7 cellular contexts compared by ENCODE assay signal in genomic region chr2:90244902-90245765, GRCh38.
A peak's percentile ranks its signal among the peaks of the same experiment; 100 is the strongest.
DNase-seq lines count a peak whose midpoint lies in the region; ATAC-seq and TF ChIP-seq lines count a peak whose summit lies in the region.
"Not testable (repeated sequence)": the region's sequence is repeated elsewhere in the genome, so short reads cannot be mapped to it uniquely, and the experiment has no call there.

No MANE protein-coding gene starts in this region.

- H3K79me1 ChIP-seq in H9 (ENCODE audit: insufficient read depth, low read depth, low read length, poor library complexity, severe bottlenecking), result not testable (repeated sequence)

- H3K27ac ChIP-seq in H9 (ENCODE audit: insufficient read length, low read depth, low read length); psoas muscle: not testable (repeated sequence)
- H3K27ac ChIP-seq in cardiac muscle cell, result peak overlapping the region; percentile 51

- not testable (repeated sequence) for H3K23me2 ChIP-seq in H9 (ENCODE audit: insufficient read length, low read depth, low read length, poor library complexity, severe bottlenecking)

- H2BK5ac ChIP-seq in H9 (ENCODE audit: insufficient read length, low read length), result not testable (repeated sequence)

- not testable (repeated sequence) for H2AFZ ChIP-seq in H9 (ENCODE audit: low read length)

- not testable (repeated sequence) for H3K9me3 Mint-ChIP-seq in H9; chondrocyte (ENCODE audit: low read depth); nephron

- not testable (repeated sequence) for DNase-seq in H9; chondrocyte (ENCODE audit: low spot score)
- peak; percentile 17 for DNase-seq in SK-N-DZ (ENCODE audit: low spot score)
- DNase-seq in cardiac muscle cell (ENCODE audit: low read depth in 1 of 2, low spot score in 1 of 2), result peak; percentile 2 to 62
- DNase-seq in left kidney (ENCODE audit: low read depth, low spot score), result peak; percentile 1
- peak in 1 of 2 donors; percentile 51 for DNase-seq in psoas muscle

- ATAC-seq in psoas muscle, result not testable (repeated sequence)

- H3K4ac ChIP-seq in H9 (ENCODE audit: low read depth, low read length), result not testable (repeated sequence)

- not testable (repeated sequence) for H3K23ac ChIP-seq in H9 (ENCODE audit: insufficient read length, low read depth, low read length)

- not testable (repeated sequence) for H3K9ac ChIP-seq in H9 (ENCODE audit: extremely low read depth, insufficient read length, low read length)

- H2BK12ac ChIP-seq in H9 (ENCODE audit: insufficient read length, low read depth, low read length), result not testable (repeated sequence)

- not testable (repeated sequence) for H4K5ac ChIP-seq in H9 (ENCODE audit: insufficient read length, low read depth, low read length)

- H2BK20ac ChIP-seq in H9 (ENCODE audit: low read depth, low read length, poor library complexity, severe bottlenecking), result not testable (repeated sequence)

- H2AK5ac ChIP-seq in H9 (ENCODE audit: insufficient read length, low read length), result not testable (repeated sequence)

- not testable (repeated sequence) for H3T11ph ChIP-seq in H9 (ENCODE audit: low read length)

- not testable (repeated sequence) for H3K27ac Mint-ChIP-seq in H9; chondrocyte (ENCODE audit: unreplicated experiment)
- H3K27ac Mint-ChIP-seq in nephron, result peak overlapping the region in 2 of 3 experiments; percentile 78 to 79

- H3K4me3 Mint-ChIP-seq in H9 (peak overlapping the region; percentile 57 to 79), chondrocyte (ENCODE audit: unreplicated experiment) (peak overlapping the region; percentile 66), nephron (peak overlapping the region; percentile 80 to 84 (median 81))

- H3K14ac ChIP-seq in H9 (ENCODE audit: insufficient read depth, low read length), result not testable (repeated sequence)

- H4K91ac ChIP-seq in H9 (ENCODE audit: insufficient read length, low read depth, low read length), result not testable (repeated sequence)

- not testable (repeated sequence) for H3K4me1 ChIP-seq in H9 (ENCODE audit: insufficient read depth, low read length); cardiac muscle cell (ENCODE audit: low read depth); psoas muscle

- not testable (repeated sequence) for H2BK120ac ChIP-seq in H9 (ENCODE audit: low read depth, low read length, poor library complexity, severe bottlenecking)

- peak overlapping the region; percentile 12 for H3K4me3 ChIP-seq in cardiac muscle cell
- peak overlapping the region; percentile 41 for H3K4me3 ChIP-seq in psoas muscle

- not testable (repeated sequence) for H4K20me1 ChIP-seq in H9 (ENCODE audit: control insufficient read depth, insufficient read depth, insufficient read length)

- intact Hi-C loops in psoas muscle (cut with DNase I), result not testable (repeated sequence)

- H2BK15ac ChIP-seq in H9 (ENCODE audit: low read depth, low read length), result not testable (repeated sequence)

- not testable (repeated sequence) for H3K4me1 Mint-ChIP-seq in H9; chondrocyte (ENCODE audit: low read depth); nephron

- not testable (repeated sequence) for H3K18ac ChIP-seq in H9 (ENCODE audit: insufficient read length, low read depth, low read length)

- H3K27me3 ChIP-seq in H9 (ENCODE audit: insufficient read depth, low read length); cardiac muscle cell; psoas muscle (ENCODE audit: insufficient read depth in 3 of 3, low read length in 2 of 3): not testable (repeated sequence)

- WGBS in H9 (ENCODE audit: extremely low coverage, insufficient read length, low lambda C conversion rate), result no CpG with 5 or more reads among the region's 94 CpGs
- WGBS in psoas muscle, 3 donors, result 29 to 80% (median 76%) methylated on average over 56 to 86 of the region's 94 CpGs

- H3K9me3 ChIP-seq in H9 (ENCODE audit: control insufficient read depth, low read depth, low read length); cardiac muscle cell (ENCODE audit: low read depth); psoas muscle: not testable (repeated sequence)

- H3K36me3 ChIP-seq in cardiac muscle cell; psoas muscle (ENCODE audit: insufficient read depth in 1 of 2, low read depth in 1 of 2): not testable (repeated sequence)

- TF ChIP-seq CTCF in H9 (conservative IDR thresholded peaks at IDR 0.05); chondrocyte (IDR thresholded peaks at IDR 0.05); cardiac muscle cell (IDR thresholded peaks at IDR 0.05; ENCODE audit: low read depth, low read length); nephron (IDR thresholded peaks at IDR 0.05; ENCODE audit: unreplicated experiment in 3 of 3); psoas muscle (IDR thresholded peaks at IDR 0.05): not testable (repeated sequence)

- not testable (repeated sequence) for H4K8ac ChIP-seq in H9 (replicated peaks; ENCODE audit: insufficient read length, low read depth, low read length)

- H3K79me2 ChIP-seq in H9 (ENCODE audit: insufficient read depth, low read length), result not testable (repeated sequence)

- H3K36me3 Mint-ChIP-seq in H9 (ENCODE audit: insufficient read depth in 1 of 3, low read depth in 3 of 3); chondrocyte (ENCODE audit: low read depth); nephron (ENCODE audit: low read depth): not testable (repeated sequence)

- not testable (repeated sequence) for H3K56ac ChIP-seq in H9 (ENCODE audit: insufficient read length, low read depth, low read length)

- H3K27me3 Mint-ChIP-seq in H9 (ENCODE audit: low read depth); chondrocyte (ENCODE audit: low read depth); nephron (ENCODE audit: low read depth): not testable (repeated sequence)

- not testable (repeated sequence) for H3K4me2 ChIP-seq in H9 (ENCODE audit: insufficient read depth, insufficient read length, low read length)
